In genomic region chr1:77683836-77684148, GRCh38 we compare ENCODE assay signal across 1 cellular context.
TF ChIP-seq lines count a peak whose summit lies in the region.

No MANE protein-coding gene starts in this region.

TF ChIP-seq in HepG2, 621 proteins besides CTCF, POLR2A, EP300 and RAD21 (continued from another document):
- TF ChIP-seq HOXA9 (CRISPR knock-in tag; IDR thresholded peaks at IDR 0.05; ENCODE audit: borderline replicate concordance): 0 out of 2 replicates have a peak, but pooled peaks have one; percentile 6
- TF ChIP-seq, protein P1, sequence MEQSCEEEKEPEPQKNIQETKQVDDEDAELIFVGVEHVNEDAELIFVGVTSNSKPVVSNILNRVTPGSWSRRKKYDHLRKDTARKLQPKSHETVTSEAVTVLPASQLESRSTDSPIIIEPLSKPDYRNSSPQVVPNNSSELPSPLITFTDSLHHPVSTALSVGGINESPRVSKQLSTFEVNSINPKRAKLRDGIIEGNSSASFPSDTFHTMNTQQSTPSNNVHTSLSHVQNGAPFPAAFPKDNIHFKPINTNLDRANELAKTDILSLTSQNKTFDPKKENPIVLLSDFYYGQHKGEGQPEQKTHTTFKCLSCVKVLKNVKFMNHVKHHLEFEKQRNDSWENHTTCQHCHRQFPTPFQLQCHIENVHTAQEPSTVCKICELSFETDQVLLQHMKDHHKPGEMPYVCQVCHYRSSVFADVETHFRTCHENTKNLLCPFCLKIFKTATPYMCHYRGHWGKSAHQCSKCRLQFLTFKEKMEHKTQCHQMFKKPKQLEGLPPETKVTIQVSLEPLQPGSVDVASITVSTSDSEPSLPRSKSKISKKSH (CRISPR knock-in tag; IDR thresholded peaks at IDR 0.05; ENCODE audit: borderline replicate concordance): 0 out of 2 replicates have a peak, but pooled peaks have one; percentile 5
- no peak for TF ChIP-seq ZNF547 (CRISPR knock-in tag; IDR thresholded peaks at IDR 0.05)
